In genomic region chr7:150399861-150400778, GRCh38 we compare ENCODE assay signal across 13 cellular contexts. TPM values are rescaled to one million over a fixed set of nuclear protein-coding genes. Genes with fewer than 3 reads are reported as not detected.
A peak's percentile ranks its signal among the peaks of the same experiment; 100 is the strongest.
DNase-seq lines count a peak whose midpoint lies in the region; ATAC-seq and TF ChIP-seq lines count a peak whose summit lies in the region.
"Had no signal": no experiment of that assay in that cellular context is flagged by ENCODE, and none has a peak within 500 bp of the region (broad histone marks: within the 10 kb centered on the region; RNA-seq: fewer than 3 reads in every experiment).

No MANE protein-coding gene starts in this region.

- H2BK15ac ChIP-seq in IMR-90 (ENCODE audit: low read depth, low read length), result no peak overlapping the region

- in situ Hi-C loops in IMR-90 (cut with MboI; ENCODE audit: low sequenced_read_pairs), result loop anchor here (25.0 kb wide), 2 partner anchors 538 to 587 kb away; partner anchors contain the start of genes ATP6V0E2, KCNH2 and NOS3
- in situ Hi-C loops in brain microvascular endothelial cell (cut with HindIII; ENCODE audit: low pct_ligation_motif_present, low sequenced_read_pairs), result no loop called here

- H2AK9ac ChIP-seq in IMR-90 (replicated peaks; ENCODE audit: low read depth, low read length, poor library complexity), result peak overlapping the region; percentile 26

- no peak overlapping the region for H3K4me3 ChIP-seq in IMR-90 (ENCODE audit: insufficient read depth, low read depth, low read length)
- H3K4me3 ChIP-seq in brain microvascular endothelial cell (ENCODE audit: low read depth, low read length), result no peak overlapping the region
- no peak overlapping the region for H3K4me3 ChIP-seq in OCI-LY7 (ENCODE audit: low read depth, low read length, poor library complexity, severe bottlenecking)
- H3K4me3 ChIP-seq: ascending aorta had no signal

- H3K4me2 ChIP-seq in IMR-90 (ENCODE audit: low read depth, low read length) (no peak overlapping the region), OCI-LY7 (ENCODE audit: low read length) (no peak overlapping the region)

- no peak for TF ChIP-seq POLR2A in IMR-90 (IDR thresholded peaks at IDR 0.05; ENCODE audit: low read depth, low read length)

- H3K9me1 ChIP-seq in IMR-90 (ENCODE audit: insufficient read depth, low read length), result peaks cover 7% of the 10 kb centered on the region; the same call in 1 of the 2 replicates

- peaks cover 45% of the 10 kb centered on the region for H3K4me1 Mint-ChIP-seq in nephron

- no peak for TF ChIP-seq RAD21 in IMR-90 (IDR thresholded peaks at IDR 0.05; ENCODE audit: low read length)

- peaks cover 15% of the 10 kb centered on the region for H3K4me1 ChIP-seq in IMR-90 (ENCODE audit: control insufficient read depth, insufficient read depth, low read length)
- H3K4me1 ChIP-seq in OCI-LY7 (ENCODE audit: insufficient read depth, low read length, poor library complexity, severe bottlenecking), result peaks cover 14% of the 10 kb centered on the region

- no peaks in the 10 kb centered on the region for H3K79me2 ChIP-seq in OCI-LY7 (ENCODE audit: insufficient read depth, low read depth, low read length)

- H3K18ac ChIP-seq in IMR-90 (ENCODE audit: low read depth, low read length), result no peak overlapping the region

- peaks cover 25% of the 10 kb centered on the region for H3K36me3 Mint-ChIP-seq in nephron (ENCODE audit: low read depth)

- H3K27me3 ChIP-seq in IMR-90 (ENCODE audit: control insufficient read depth, insufficient read depth, low read length), result no peaks in the 10 kb centered on the region
- no peaks in the 10 kb centered on the region for H3K27me3 ChIP-seq in brain microvascular endothelial cell (replicated peaks)
- H3K27me3 ChIP-seq: ascending aorta had no signal

- intact Hi-C loops in IMR-90 (cut with micrococcal nuclease) (no loop called here), OCI-LY7 (cut with micrococcal nuclease; ENCODE audit: unreplicated experiment) (no loop called here)

- H2AK5ac ChIP-seq in IMR-90 (ENCODE audit: low read depth, low read length), result no peak overlapping the region

- peak overlapping the region; percentile 71 to 91 (median 82) for H3K27ac Mint-ChIP-seq in nephron

- H3K4ac ChIP-seq in IMR-90 (ENCODE audit: low read depth, low read length), result no peak overlapping the region

- no peaks in the 10 kb centered on the region for H3K9me3 Mint-ChIP-seq in nephron
- H3K9me3 Mint-ChIP-seq: naive thymus-derived CD4-positive, alpha-beta T cell had no signal

- no peak overlapping the region; the same call in 1 of the 2 replicates for H3K14ac ChIP-seq in IMR-90 (replicated peaks; ENCODE audit: low read depth, low read length)

- H2AFZ ChIP-seq in IMR-90 (replicated peaks; ENCODE audit: low read length, poor library complexity) (no peak overlapping the region), OCI-LY7 (ENCODE audit: low read length) (no peak overlapping the region)

- 68% methylated on average over 7 of the region's 13 CpGs; no CpG with 5 or more reads in 1 of the 2 experiments for WGBS in IMR-90 (ENCODE audit: extremely low coverage in 2 of 2, insufficient read length in 1 of 2), 2 experiments

- no peak for TF ChIP-seq CTCF in IMR-90 (conservative IDR thresholded peaks at IDR 0.05; ENCODE audit: low read depth, low read length)
- TF ChIP-seq CTCF in brain microvascular endothelial cell (IDR thresholded peaks at IDR 0.05; ENCODE audit: low read depth, low read length, missing control alignments), result no peak
- TF ChIP-seq CTCF in nephron (IDR thresholded peaks at IDR 0.05; ENCODE audit: unreplicated experiment in 3 of 3), result no peak
- TF ChIP-seq CTCF in OCI-LY7 (conservative IDR thresholded peaks at IDR 0.05; ENCODE audit: low read length), result no peak

- ATAC-seq in IMR-90 (ENCODE audit: low read depth) (no peak), HG03196 (IDR thresholded peaks at IDR 0.05; ENCODE audit: unreplicated experiment) (no peak), HG03521 (IDR thresholded peaks at IDR 0.05; ENCODE audit: unreplicated experiment) (no peak)
- ATAC-seq: naive thymus-derived CD4-positive, alpha-beta T cell had no signal

- H4K20me1 ChIP-seq in IMR-90 (ENCODE audit: insufficient read depth, low read length) (no peaks in the 10 kb centered on the region), OCI-LY7 (ENCODE audit: insufficient read depth, low read length) (no peaks in the 10 kb centered on the region)

- peaks cover 6 to 24% of the 10 kb centered on the region in 2 experiments; a peak in 1 of 4 replicates for H3K79me1 ChIP-seq in IMR-90 (ENCODE audit: low read depth in 1 of 2, low read length in 2 of 2)

- no peak overlapping the region for H3K9ac ChIP-seq in IMR-90 (ENCODE audit: low read depth, low read length)

- H3K36me3 ChIP-seq in IMR-90 (ENCODE audit: control insufficient read depth, insufficient read depth, low read length) (peaks cover 22% of the 10 kb centered on the region; the same call in 1 of the 2 replicates), brain microvascular endothelial cell (replicated peaks) (peaks cover 6% of the 10 kb centered on the region), OCI-LY7 (ENCODE audit: insufficient read depth, low read length) (no peaks in the 10 kb centered on the region)

- POLR2A ChIA-PET in IMR-90 (lab: Charles Lee; ENCODE audit: unreplicated experiment) (no interaction called here), OCI-LY7 (lab: Charles Lee) (no interaction called here)

- DNase-seq in EH (ENCODE audit: low read depth), result peak; percentile 69
- DNase-seq in IMR-90, result peak; percentile 19
- peak; percentile 21 for DNase-seq in brain microvascular endothelial cell
- DNase-seq in OCI-LY7 (ENCODE audit: low spot score), result no peak
- DNase-seq in activated CD8-positive, alpha-beta memory T cell treated with anti-CD3 and anti-CD28 coated beads for 24 hours, result no peak
- DNase-seq: activated CD4-positive, alpha-beta T cell treated with anti-CD3 and anti-CD28 coated beads for 4 hours; DMS79; naive thymus-derived CD4-positive, alpha-beta T cell had no signal

- no peak overlapping the region for H3K23ac ChIP-seq in IMR-90 (ENCODE audit: low read depth, low read length)

- no peak overlapping the region for H4K8ac ChIP-seq in IMR-90 (ENCODE audit: low read depth in 2 of 2, low read length in 2 of 2)

- no peak overlapping the region for H3K56ac ChIP-seq in IMR-90 (ENCODE audit: extremely low read depth, insufficient read depth, low read length)

- no peak overlapping the region for H2BK5ac ChIP-seq in IMR-90 (ENCODE audit: low read depth, low read length, poor library complexity, severe bottlenecking)

- H3K4me3 Mint-ChIP-seq in nephron, result no peak overlapping the region

- H3K9me2 ChIP-seq in OCI-LY7 (ENCODE audit: insufficient read depth, low read length), result no peaks in the 10 kb centered on the region

- no peak overlapping the region for H2BK20ac ChIP-seq in IMR-90 (ENCODE audit: low read depth, low read length)

- H3K9me3 ChIP-seq in IMR-90 (ENCODE audit: control insufficient read depth, insufficient read depth, low read length) (no peaks in the 10 kb centered on the region), OCI-LY7 (ENCODE audit: low read length) (no peaks in the 10 kb centered on the region)
- H3K9me3 ChIP-seq: ascending aorta had no signal

- no peak overlapping the region for H4K91ac ChIP-seq in IMR-90 (ENCODE audit: insufficient read depth, low read depth, low read length)

- no peak overlapping the region for H2BK120ac ChIP-seq in IMR-90 (ENCODE audit: low read depth, low read length)

- no peak overlapping the region for H3K27ac ChIP-seq in IMR-90 (ENCODE audit: insufficient read depth, low read length)
- no peak overlapping the region for H3K27ac ChIP-seq in brain microvascular endothelial cell
- H3K27ac ChIP-seq in OCI-LY7 (ENCODE audit: low read depth, low read length, poor library complexity, severe bottlenecking), result no peak overlapping the region
- H3K27ac ChIP-seq: ascending aorta had no signal

- dilution Hi-C loops in IMR-90 (cut with HindIII; ENCODE audit: low sequenced_read_pairs, unreplicated experiment), result no loop called here

- H4K5ac ChIP-seq in IMR-90 (ENCODE audit: low read depth, low read length), result no peak overlapping the region

- BruUV-seq in IMR-90 (replicated peaks; lab: Mats Ljungman, UMichigan), result no TSS peak
- no TSS peak for BruUV-seq in OCI-LY7 (replicated peaks; lab: Mats Ljungman, UMichigan)

- no peaks in the 10 kb centered on the region for H3K27me3 Mint-ChIP-seq in nephron (ENCODE audit: low read depth)
- H3K27me3 Mint-ChIP-seq: naive thymus-derived CD4-positive, alpha-beta T cell had no signal

- CTCF ChIA-PET in IMR-90 (lab: Yijun Ruan, JAX), result no interaction called here
- CTCF ChIA-PET in OCI-LY7 (lab: Charles Lee; ENCODE audit: unreplicated experiment), result no interaction called here

TF ChIP-seq in IMR-90, 13 proteins besides CTCF, POLR2A, EP300 and RAD21:
- no peak for TF ChIP-seq MAZ (IDR thresholded peaks at IDR 0.05; ENCODE audit: borderline replicate concordance, low read depth, low read length)
- TF ChIP-seq MAFK (IDR thresholded peaks at IDR 0.05; ENCODE audit: low read depth, low read length), result peak; percentile 45; the same call in 1 of the 2 replicates

RNA-seq across cellular contexts. Expression of gene ZNF775, which starts 21.0 kb away (rescaled TPM):
- total RNA-seq in IMR-90 (2012; rRNA removed) (1.4 TPM in 2 replicates), OCI-LY7 (2022) (6.5 and 7.7 TPM in 2 replicates)
- polyA plus RNA-seq in IMR-90 (2012; rRNA removed), result 2.6 and 4.0 TPM in 2 replicates
- 2.1 and 5.8 TPM in 2 replicates for polyA plus RNA-seq in IMR-90 (2012; cell fraction: cytosol; rRNA removed)
- 2.2 and 7.1 TPM in 2 replicates for polyA plus RNA-seq in IMR-90 (2012; cell fraction: nucleus; rRNA removed; ENCODE audit: low replicate concordance)
- 4.7 and 5.5 TPM in 2 replicates for total RNA-seq in OCI-LY7 (2014; rRNA removed; shearing (Covaris generic))

RNA-seq across cellular contexts. Expression of gene REPIN1, which starts 31.5 kb away (rescaled TPM):
- 19.4 and 20.6 TPM in 2 replicates for total RNA-seq in IMR-90 (2012; rRNA removed)
- 50.6 and 59.7 TPM in 2 replicates for polyA plus RNA-seq in IMR-90 (2012; rRNA removed)
- polyA plus RNA-seq in IMR-90 (2012; cell fraction: cytosol; rRNA removed), result 56.1 and 62.3 TPM in 2 replicates
- polyA plus RNA-seq in IMR-90 (2012; cell fraction: nucleus; rRNA removed; ENCODE audit: low replicate concordance), result 76.7 and 123 TPM in 2 replicates
- total RNA-seq in OCI-LY7 (2014; rRNA removed; shearing (Covaris generic)), result 36.9 and 46.2 TPM in 2 replicates
- total RNA-seq in OCI-LY7 (2022), result 19.0 and 21.7 TPM in 2 replicates

RNA-seq across cellular contexts. Expression of gene GIMAP8, which starts 50.3 kb away (rescaled TPM):
- total RNA-seq in IMR-90 (2012; rRNA removed), result not detected in 2 replicates
- polyA plus RNA-seq in IMR-90 (2012; rRNA removed), result not detected in 2 replicates
- not detected in 2 replicates for polyA plus RNA-seq in IMR-90 (2012; cell fraction: cytosol; rRNA removed)
- not detected in 2 replicates for polyA plus RNA-seq in IMR-90 (2012; cell fraction: nucleus; rRNA removed; ENCODE audit: low replicate concordance)
- not detected in 2 replicates for total RNA-seq in OCI-LY7 (2014; rRNA removed; shearing (Covaris generic))
- total RNA-seq in OCI-LY7 (2022), result not detected in 2 replicates

RNA-seq across cellular contexts. Expression of gene RARRES2, which starts 58.7 kb away (rescaled TPM):
- total RNA-seq in IMR-90 (2012; rRNA removed) (not detected in 2 replicates), OCI-LY7 (2022) (not detected in 2 replicates)
- 1.4 and 1.6 TPM in 2 replicates for polyA plus RNA-seq in IMR-90 (2012; rRNA removed)
- 1.7 and 2.1 TPM in 2 replicates for polyA plus RNA-seq in IMR-90 (2012; cell fraction: cytosol; rRNA removed)
- 1.0 and 2.4 TPM in 2 replicates for polyA plus RNA-seq in IMR-90 (2012; cell fraction: nucleus; rRNA removed; ENCODE audit: low replicate concordance)
- total RNA-seq in OCI-LY7 (2014; rRNA removed; shearing (Covaris generic)), result 0.08 TPM in 1 of 2 replicates, not detected in the other
- total RNA-seq: glomerular endothelial cell had no signal
- polyA plus RNA-seq: naive thymus-derived CD4-positive, alpha-beta T cell had no signal

Comparison
In these comparisons a context has a peak if more than half of its experiments do, and no peak if none do; other contexts are left out.
1. DNase-seq: peak in EH (single experiment), IMR-90 (single experiment) and brain microvascular endothelial cell (single experiment); none in OCI-LY7 (single experiment) and activated CD8-positive, alpha-beta memory T cell treated with anti-CD3 and anti-CD28 coated beads for 24 hours (single experiment).